8 cellular contexts compared by ENCODE assay signal in the genomic region with DNA sequence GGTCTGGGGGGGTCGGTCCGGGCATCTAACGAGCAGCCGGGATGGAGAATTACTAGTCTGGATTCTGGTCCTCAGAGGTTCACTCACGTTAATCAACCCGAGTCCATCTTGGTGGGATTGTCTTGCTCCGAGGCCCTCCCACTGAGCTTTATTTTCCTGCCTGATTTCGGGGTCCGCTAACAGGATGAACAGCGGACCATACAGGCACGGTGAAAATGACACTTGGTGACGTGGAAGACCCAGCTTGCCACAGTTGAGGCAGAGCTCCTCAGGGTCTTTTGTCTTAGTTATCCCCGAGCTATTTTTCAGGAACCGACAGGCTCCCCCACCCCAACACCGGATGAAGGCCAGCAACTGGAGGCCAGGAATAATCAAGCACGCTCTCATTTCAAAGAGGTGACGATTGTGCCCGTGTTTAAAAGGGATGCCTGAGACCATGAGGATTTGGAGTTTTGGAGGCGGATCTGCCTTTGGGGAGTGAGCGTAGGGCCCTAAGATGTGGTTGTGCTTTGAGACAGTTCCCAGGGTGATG. TPM values are rescaled to one million over a fixed set of nuclear protein-coding genes. Genes with fewer than 3 reads are reported as not detected.
DNase-seq lines count a peak whose midpoint lies in the region; ATAC-seq and TF ChIP-seq lines count a peak whose summit lies in the region.

No MANE protein-coding gene starts in this region.

- H3K36me3 ChIP-seq in body of pancreas (replicated peaks in 1 of 2; ENCODE audit: insufficient read depth in 1 of 2, low read depth in 2 of 2) (no peaks in the 10 kb centered on the region), spleen (no peaks in the 10 kb centered on the region)

- peak; percentile 14 for ATAC-seq in HG02938 (IDR thresholded peaks at IDR 0.05; ENCODE audit: unreplicated experiment)
- peak; percentile 36 for ATAC-seq in body of pancreas

- TF ChIP-seq POLR2A in body of pancreas (IDR thresholded peaks at IDR 0.05), result no peak
- no peak for TF ChIP-seq POLR2A in spleen (IDR thresholded peaks at IDR 0.05)

- H3K27me3 ChIP-seq in body of pancreas, result no peaks in the 10 kb centered on the region
- peaks cover 0 to 7% (median 0%) of the 10 kb centered on the region in 7 donors for H3K27me3 ChIP-seq in spleen (replicated peaks in 1 of 7)

- H3K4me3 ChIP-seq in body of pancreas (peak overlapping the region in 1 of 2 donors; percentile 21), spleen (peak overlapping the region; percentile 35 to 72 (median 42))

- intact Hi-C loops in body of pancreas (cut with DNase I), result no loop called here
- intact Hi-C loops in spleen (cut with DNase I; ENCODE audit: low total_unique reads), result no loop called here

- TF ChIP-seq CTCF in body of pancreas (IDR thresholded peaks at IDR 0.05) (no peak), spleen (IDR thresholded peaks at IDR 0.05 in 8 of 11, conservative IDR thresholded peaks at IDR 0.05 in 3 of 11) (no peak)

- H3K9me3 ChIP-seq in body of pancreas (no peaks in the 10 kb centered on the region), spleen (peaks cover 0 to 18% (median 4%) of the 10 kb centered on the region in 8 donors)

- DNase-seq in DMS114 treated with DMSO at 0.1 percent for 48 hours (lab: John Stamatoyannopoulos, UW; ENCODE audit: unreplicated experiment) (peak; percentile 29), body of pancreas (peak in 3 of 4 donors; percentile 5 to 12 (median 10)), iPS-NIHi7 (ENCODE audit: extremely low spot score) (peak; percentile 9), spleen (no peak), NCI-H187 treated with DMSO at 0.1 percent for 48 hours (lab: John Stamatoyannopoulos, UW) (no peak), DMS153 (lab: John Stamatoyannopoulos, UW) (no peak), dedifferentiated amniotic fluid mesenchymal stem cell (ENCODE audit: extremely low spot score) (no peak)

- 19 to 27% methylated on average over 15 to 20 of the region's 20 CpGs for WGBS in body of pancreas, 2 donors
- WGBS in spleen, 5 donors, result 17 to 40% (median 23%) methylated on average over 16 to 20 of the region's 20 CpGs

- H3K4me1 ChIP-seq in body of pancreas (peaks cover 3% of the 10 kb centered on the region), spleen (peaks cover 0 to 19% (median 13%) of the 10 kb centered on the region in 6 donors)

- H3K27ac ChIP-seq in body of pancreas (peak overlapping the region; percentile 36 to 85 (median 74)), spleen (peak overlapping the region; percentile 73 to 87 (median 80))

RNA-seq across cellular contexts. Expression of a gene that starts 0.5 kb away (rescaled TPM):
- total RNA-seq in body of pancreas (not detected), spleen (under 1 TPM in 3 of 7 donors, not detected in 4; 0.24 to 0.34 (median 0.26) TPM)
- under 1 TPM in 1 of 3 donors, not detected in 2; 0.09 TPM for polyA plus RNA-seq in spleen

RNA-seq across cellular contexts. Expression of a gene that starts 45.2 kb away (rescaled TPM):
- total RNA-seq in body of pancreas (10 to 100 TPM; 32.9 to 35.9 TPM), spleen (10 to 100 TPM; 18.7 to 34.4 (median 27.9) TPM)
- polyA plus RNA-seq in spleen, result 1 to 10 TPM; 4.2 to 9.7 (median 6.1) TPM

Comparison
In these comparisons a context has a peak if more than half of its experiments do, and no peak if none do; other contexts are left out.
1. DNase-seq: peak in DMS114 treated with DMSO at 0.1 percent for 48 hours (single experiment), body of pancreas (3 of 4) and iPS-NIHi7 (single experiment); none in spleen (single experiment), NCI-H187 treated with DMSO at 0.1 percent for 48 hours (single experiment), DMS153 (single experiment) and dedifferentiated amniotic fluid mesenchymal stem cell (single experiment).